ENCODE assay signal across 15 cellular contexts in genomic region chr4:70392057-70392776, GRCh38. TPM values are rescaled to one million over a fixed set of nuclear protein-coding genes. Genes with fewer than 3 reads are reported as not detected.
DNase-seq lines count a peak whose midpoint lies in the region; ATAC-seq, FAIRE-seq and TF ChIP-seq lines count a peak whose summit lies in the region.
"Had no signal": no experiment of that assay in that cellular context is flagged by ENCODE, and none has a peak within 500 bp of the region (broad histone marks: within the 10 kb centered on the region; RNA-seq: fewer than 3 reads in every experiment).

No MANE protein-coding gene starts in this region.

- ATAC-seq in GM19372 (IDR thresholded peaks at IDR 0.05; ENCODE audit: low read depth, unreplicated experiment) (peak; percentile 69), HG02610 (IDR thresholded peaks at IDR 0.05; ENCODE audit: unreplicated experiment) (peak; percentile 57), HG03196 (IDR thresholded peaks at IDR 0.05; ENCODE audit: unreplicated experiment) (peak; percentile 52)
- ATAC-seq: esophagus mucosa had no signal

- FAIRE-seq in GM12891 (lab: Jason Lieb, UNC) (peak; percentile 16), H54 (lab: Jason Lieb, UNC) (no peak)
- FAIRE-seq: A204.1 had no signal

- no peak overlapping the region for H3K4me3 ChIP-seq in foreskin fibroblast (ENCODE audit: low read depth in 1 of 2, low read length in 2 of 2)
- H3K4me3 ChIP-seq: upper lobe of left lung had no signal

- no peak for DNase-seq in GM12891 (ENCODE audit: insufficient read length, low spot score)
- no peak for DNase-seq in amygdala (lab: John Stamatoyannopoulos, UW)
- no peak for DNase-seq in foreskin fibroblast
- DNase-seq in mesenteric fat pad (ENCODE audit: low spot score), result no peak
- no peak for DNase-seq in H54 (ENCODE audit: insufficient read length, low spot score)
- DNase-seq: Calu3, mesenchymal stem cell, NCI-H446 treated with DMSO at 0.1 percent for 48 hours, occipital lobe, upper lobe of left lung had no signal

- no peak for TF ChIP-seq CTCF in foreskin fibroblast (IDR thresholded peaks at IDR 0.05; ENCODE audit: low read depth, low read length)

- TF ChIP-seq POLR2A in GM12891 (IDR thresholded peaks at IDR 0.05; ENCODE audit: low read depth, low read length), result no peak
- no peak for TF ChIP-seq POLR2A in H54 (IDR thresholded peaks at IDR 0.05; ENCODE audit: low read depth, low read length)

TF ChIP-seq in GM12891, 5 proteins besides CTCF, POLR2A, EP300 and RAD21:
- TF ChIP-seq POU2F2 (IDR thresholded peaks at IDR 0.05; ENCODE audit: low read depth, low read length) (no peak), POLR2AphosphoS5 (IDR thresholded peaks at IDR 0.05; ENCODE audit: low read depth, low read length) (no peak), SPI1 (IDR thresholded peaks at IDR 0.05; ENCODE audit: low read depth, low read length) (no peak)

RNA-seq across cellular contexts. Expression of gene OPRPN, which starts 5.5 kb away (rescaled TPM):
- not detected for polyA plus RNA-seq in GM12891 (2012; ENCODE audit: low read depth, missing spikeins)
- not detected for total RNA-seq in mesenteric fat pad
- total RNA-seq: Calu3, esophagus mucosa, occipital lobe, upper lobe of left lung had no signal

RNA-seq across cellular contexts. Expression of gene SMR3B, which starts 9.3 kb away (rescaled TPM):
- polyA plus RNA-seq in GM12891 (2012; ENCODE audit: low read depth, missing spikeins), result not detected
- total RNA-seq in mesenteric fat pad, result not detected
- total RNA-seq: Calu3, esophagus mucosa, occipital lobe, upper lobe of left lung had no signal

RNA-seq across cellular contexts. Expression of gene SMR3A, which starts 31.7 kb away (rescaled TPM):
- not detected for polyA plus RNA-seq in GM12891 (2012; ENCODE audit: low read depth, missing spikeins)
- not detected for total RNA-seq in mesenteric fat pad
- total RNA-seq: Calu3, esophagus mucosa, occipital lobe, upper lobe of left lung had no signal

RNA-seq across cellular contexts. Expression of gene CABS1, which starts 57.4 kb away (rescaled TPM):
- polyA plus RNA-seq in GM12891 (2012; ENCODE audit: low read depth, missing spikeins), result not detected
- total RNA-seq in mesenteric fat pad, result not detected
- total RNA-seq: Calu3, esophagus mucosa, occipital lobe, upper lobe of left lung had no signal
